5 cellular contexts compared by ENCODE assay signal in genomic region chr4:165025782-165026181, GRCh38. TPM values are rescaled to one million over a fixed set of nuclear protein-coding genes. Genes with fewer than 3 reads are reported as not detected.
"Had no signal": no experiment of that assay in that cellular context is flagged by ENCODE, and none has a peak within 500 bp of the region (broad histone marks: within the 10 kb centered on the region; RNA-seq: fewer than 3 reads in every experiment).

No MANE protein-coding gene starts in this region.

RNA-seq across cellular contexts. Expression of gene TRIM60, which starts 6.0 kb away (rescaled TPM):
- total RNA-seq: HepG2, HT-29, HT1080, IMR-90, K562 had no signal

RNA-seq across cellular contexts. Expression of gene TRIM75, which starts 27.9 kb away (rescaled TPM):
- total RNA-seq: HepG2, HT-29, HT1080, IMR-90, K562 had no signal

RNA-seq across cellular contexts. Expression of gene TRIM61, which starts 48.3 kb away (rescaled TPM):
- total RNA-seq: HepG2, HT-29 had no signal
